In genomic region chr11:111833524-111833923, GRCh38 we compare ENCODE assay signal across 11 cellular contexts. TPM values are rescaled to one million over a fixed set of nuclear protein-coding genes. Genes with fewer than 3 reads are reported as not detected.
DNase-seq lines count a peak whose midpoint lies in the region; ATAC-seq, FAIRE-seq and TF ChIP-seq lines count a peak whose summit lies in the region.
"Had no signal": no experiment of that assay in that cellular context is flagged by ENCODE, and none has a peak within 500 bp of the region (broad histone marks: within the 10 kb centered on the region; RNA-seq: fewer than 3 reads in every experiment).

No MANE protein-coding gene starts in this region.

- H2AFZ ChIP-seq in neural progenitor cell (replicated peaks) = no peak overlapping the region

- H3K36me3 ChIP-seq in neural progenitor cell = peaks cover 4% of the 10 kb centered on the region

- no peaks in the 10 kb centered on the region for H4K20me1 ChIP-seq in neural progenitor cell (ENCODE audit: low read depth)

- H3K36me3 Mint-ChIP-seq in neural progenitor cell = peaks cover 16% of the 10 kb centered on the region

- no peaks in the 10 kb centered on the region for H3K79me2 ChIP-seq in neural progenitor cell (ENCODE audit: low read depth)

- no peak overlapping the region for H3K27ac ChIP-seq in neural progenitor cell

- H3K4me1 ChIP-seq in neural progenitor cell = no peaks in the 10 kb centered on the region

- no peak for TF ChIP-seq POLR2A in GM12892 (IDR thresholded peaks at IDR 0.05; ENCODE audit: low read depth, low read length)

- peak; percentile 17 for FAIRE-seq in GM12892 (lab: Jason Lieb, UNC)

- H3K4me3 ChIP-seq in choroid plexus epithelial cell (ENCODE audit: low read depth, low read length) (no peak overlapping the region), neural progenitor cell (no peak overlapping the region)

- H3K27ac Mint-ChIP-seq in neural progenitor cell = no peak overlapping the region
- H3K27ac Mint-ChIP-seq: activated CD8-positive, alpha-beta memory T cell treated with anti-CD3 and anti-CD28 coated beads, Interleukin-2, amount 10 ng/mL, durations not matched to agents 7 days and 5 days; nephron had no signal

- no peak overlapping the region for H3K4me3 Mint-ChIP-seq in neural progenitor cell
- H3K4me3 Mint-ChIP-seq: activated CD8-positive, alpha-beta memory T cell treated with anti-CD3 and anti-CD28 coated beads, Interleukin-2, amount 10 ng/mL, durations not matched to agents 7 days and 5 days; nephron had no signal

- TF ChIP-seq CTCF in choroid plexus epithelial cell (conservative IDR thresholded peaks at IDR 0.05; ENCODE audit: low read depth, low read length) (peak; percentile 49), neural progenitor cell (IDR thresholded peaks at IDR 0.05) (peak; percentile 15)

- no peak for DNase-seq in GM12892 (ENCODE audit: insufficient read length)
- peak; percentile 28 for DNase-seq in NCI-H69 (lab: John Stamatoyannopoulos, UW)
- peak; percentile 69 for DNase-seq in choroid plexus epithelial cell (ENCODE audit: low read depth)
- DNase-seq in neural progenitor cell (ENCODE audit: low spot score) = no peak
- no peak for DNase-seq in GM19238 (ENCODE audit: insufficient read length, low spot score)
- DNase-seq: activated CD8-positive, alpha-beta memory T cell treated with anti-CD3 and anti-CD28 coated beads, Interleukin-2, amount 10 ng/mL, durations not matched to agents 7 days and 5 days; DMS79 treated with DMSO at 0.1 percent for 48 hours; NCI-H1417 had no signal

- no peaks in the 10 kb centered on the region for H3F3A ChIP-seq in neural progenitor cell (ENCODE audit: low read depth)

- no peak overlapping the region for H3K9ac ChIP-seq in neural progenitor cell

- no peaks in the 10 kb centered on the region for H3K27me3 Mint-ChIP-seq in neural progenitor cell (ENCODE audit: insufficient read depth, low read depth)
- H3K27me3 Mint-ChIP-seq: activated CD8-positive, alpha-beta memory T cell treated with anti-CD3 and anti-CD28 coated beads, Interleukin-2, amount 10 ng/mL, durations not matched to agents 7 days and 5 days had no signal

- ATAC-seq in HG02981 (IDR thresholded peaks at IDR 0.05; ENCODE audit: unreplicated experiment) = no peak
- no peak for ATAC-seq in GM21515 (IDR thresholded peaks at IDR 0.05; ENCODE audit: unreplicated experiment)
- ATAC-seq: activated CD8-positive, alpha-beta memory T cell treated with anti-CD3 and anti-CD28 coated beads, Interleukin-2, amount 10 ng/mL, durations not matched to agents 7 days and 5 days had no signal

- no peak overlapping the region for H3K4me2 ChIP-seq in neural progenitor cell

- H3K27me3 ChIP-seq in neural progenitor cell = no peaks in the 10 kb centered on the region

- no peaks in the 10 kb centered on the region for H3K9me3 ChIP-seq in neural progenitor cell (ENCODE audit: low read depth)

- no peaks in the 10 kb centered on the region for H3K4me1 Mint-ChIP-seq in neural progenitor cell
- H3K4me1 Mint-ChIP-seq: nephron had no signal

- no peaks in the 10 kb centered on the region for H3K9me3 Mint-ChIP-seq in neural progenitor cell
- H3K9me3 Mint-ChIP-seq: nephron had no signal

RNA-seq across cellular contexts. Expression of gene ALG9, which starts 37.9 kb away (rescaled TPM):
- 23.2 TPM for polyA plus RNA-seq in GM12892 (2012; ENCODE audit: missing spikeins)
- total RNA-seq in neural progenitor cell (ENCODE audit: low replicate concordance) = 36.9 and 39.5 TPM in 2 replicates

RNA-seq across cellular contexts. Expression of gene FDXACB1, which starts 45.4 kb away (rescaled TPM):
- polyA plus RNA-seq in GM12892 (2012; ENCODE audit: missing spikeins) = 5.6 TPM
- total RNA-seq in neural progenitor cell (ENCODE audit: low replicate concordance) = 4.0 and 6.0 TPM in 2 replicates

RNA-seq across cellular contexts. Expression of gene CFAP68, which starts 45.8 kb away (rescaled TPM):
- polyA plus RNA-seq in GM12892 (2012; ENCODE audit: missing spikeins) = 101 TPM
- total RNA-seq in neural progenitor cell (ENCODE audit: low replicate concordance) = 28.6 and 46.7 TPM in 2 replicates

Comparison
In these comparisons a context has a peak if more than half of its experiments do, and no peak if none do; other contexts are left out.
1. DNase-seq: peak in NCI-H69 (single experiment) and choroid plexus epithelial cell (single experiment); none in GM12892 (single experiment), neural progenitor cell (single experiment) and GM19238 (single experiment).